ENCODE assay signal across 1 cellular context in genomic region chr20:32438331-32438858, GRCh38.
TF ChIP-seq lines count a peak whose summit lies in the region.

No MANE protein-coding gene starts in this region.

TF ChIP-seq in IMR-90, 13 proteins besides CTCF, POLR2A, EP300 and RAD21 (continued from another document):
- TF ChIP-seq USF2 (IDR thresholded peaks at IDR 0.05; ENCODE audit: low read depth, low read length) = no peak
- TF ChIP-seq MAZ (IDR thresholded peaks at IDR 0.05; ENCODE audit: borderline replicate concordance, low read depth, low read length) = no peak
TF ChIP-seq in IMR-90: peak in this region for 0.
